In genomic region chr6:37260063-37260843, GRCh38 we compare ENCODE assay signal across 11 cellular contexts. TPM values are rescaled to one million over a fixed set of nuclear protein-coding genes. Genes with fewer than 3 reads are reported as not detected.
DNase-seq lines count a peak whose midpoint lies in the region; ATAC-seq and TF ChIP-seq lines count a peak whose summit lies in the region.
"Had no signal": no experiment of that assay in that cellular context is flagged by ENCODE, and none has a peak within 500 bp of the region (broad histone marks: within the 10 kb centered on the region; RNA-seq: fewer than 3 reads in every experiment).

No MANE protein-coding gene starts in this region.

- ATAC-seq in stimulated activated naive CD8-positive, alpha-beta T cell treated with anti-CD3 and anti-CD28 coated beads, Interleukin-15, Interleukin-2, amounts not matched to agents 100 U/mL and 50 U/mL, for 24 hours = no peak
- ATAC-seq in HG03095 (IDR thresholded peaks at IDR 0.05; ENCODE audit: unreplicated experiment) = no peak

- H3K79me2 ChIP-seq in OCI-LY3 (ENCODE audit: low read length) = peaks cover 46% of the 10 kb centered on the region

- H3K9me3 Mint-ChIP-seq in stimulated activated naive CD8-positive, alpha-beta T cell treated with anti-CD3 and anti-CD28 coated beads, Interleukin-15, Interleukin-2, amounts not matched to agents 100 ng/mL and 50 ng/mL, for 24 hours = no peaks in the 10 kb centered on the region
- no peaks in the 10 kb centered on the region for H3K9me3 Mint-ChIP-seq in endodermal cell

- DNase-seq in stimulated activated naive CD8-positive, alpha-beta T cell treated with anti-CD3 and anti-CD28 coated beads, Interleukin-15, Interleukin-2, amounts not matched to agents 100 U/mL and 50 U/mL, for 24 hours = no peak
- DNase-seq in dermis blood vessel endothelial cell (peak; percentile 23), endodermal cell (no peak), NOMO-1 treated with dmso at 0.1 percent for 144 hours (lab: John Stamatoyannopoulos, UW; ENCODE audit: unreplicated experiment) (no peak), NCI-H345 (lab: John Stamatoyannopoulos, UW) (no peak)
- DNase-seq: BE2C, NCI-H2081 treated with DMSO at 0.1 percent for 48 hours, sigmoid colon had no signal

- peaks cover 4% of the 10 kb centered on the region for H3K36me3 Mint-ChIP-seq in stimulated activated naive CD8-positive, alpha-beta T cell treated with anti-CD3 and anti-CD28 coated beads, Interleukin-15, Interleukin-2, amounts not matched to agents 100 ng/mL and 50 ng/mL, for 24 hours (ENCODE audit: low read depth)
- H3K36me3 Mint-ChIP-seq in endodermal cell (ENCODE audit: low read depth) = no peaks in the 10 kb centered on the region

- H3K4me3 ChIP-seq in OCI-LY3 (ENCODE audit: low read length) = peak overlapping the region; percentile 89
- no peak overlapping the region for H3K4me3 ChIP-seq in endodermal cell (ENCODE audit: low read length)
- H3K4me3 ChIP-seq: sigmoid colon had no signal

- H3K9ac ChIP-seq in OCI-LY3 (ENCODE audit: low read length) = 0 out of 2 replicates have a peak overlapping the region, but pooled peaks have one; percentile 21
- no peak overlapping the region for H3K9ac ChIP-seq in endodermal cell (ENCODE audit: extremely low read depth, low read length, poor library complexity, severe bottlenecking)

- peak overlapping the region; percentile 43 for H3K27ac ChIP-seq in OCI-LY3 (ENCODE audit: low read length)
- no peak overlapping the region for H3K27ac ChIP-seq in endodermal cell (ENCODE audit: low read depth, low read length)
- H3K27ac ChIP-seq: sigmoid colon had no signal

- no peaks in the 10 kb centered on the region for H3K27me3 Mint-ChIP-seq in stimulated activated naive CD8-positive, alpha-beta T cell treated with anti-CD3 and anti-CD28 coated beads, Interleukin-15, Interleukin-2, amounts not matched to agents 100 ng/mL and 50 ng/mL, for 24 hours
- H3K27me3 Mint-ChIP-seq in endodermal cell (ENCODE audit: insufficient read depth) = peaks cover 14% of the 10 kb centered on the region

- no peaks in the 10 kb centered on the region for H3K27me3 ChIP-seq in OCI-LY3 (ENCODE audit: low read depth, low read length)
- H3K27me3 ChIP-seq in endodermal cell (ENCODE audit: control insufficient read depth, insufficient read depth, low read length, poor library complexity, severe bottlenecking) = no peaks in the 10 kb centered on the region
- H3K27me3 ChIP-seq: BE2C, sigmoid colon had no signal

- H3K4me3 Mint-ChIP-seq in stimulated activated naive CD8-positive, alpha-beta T cell treated with anti-CD3 and anti-CD28 coated beads, Interleukin-15, Interleukin-2, amounts not matched to agents 100 ng/mL and 50 ng/mL, for 24 hours = peak overlapping the region; percentile 94
- no peak overlapping the region for H3K4me3 Mint-ChIP-seq in endodermal cell

- peak overlapping the region; percentile 91 for H3K27ac Mint-ChIP-seq in stimulated activated naive CD8-positive, alpha-beta T cell treated with anti-CD3 and anti-CD28 coated beads, Interleukin-15, Interleukin-2, amounts not matched to agents 100 ng/mL and 50 ng/mL, for 24 hours
- no peak overlapping the region for H3K27ac Mint-ChIP-seq in endodermal cell

- peaks cover 58% of the 10 kb centered on the region for H3K4me1 Mint-ChIP-seq in stimulated activated naive CD8-positive, alpha-beta T cell treated with anti-CD3 and anti-CD28 coated beads, Interleukin-15, Interleukin-2, amounts not matched to agents 100 ng/mL and 50 ng/mL, for 24 hours (ENCODE audit: low read depth)
- peaks cover 31% of the 10 kb centered on the region for H3K4me1 Mint-ChIP-seq in endodermal cell

- H4K20me1 ChIP-seq in OCI-LY3 (ENCODE audit: insufficient read depth, low read length) = peaks cover 9% of the 10 kb centered on the region

- H3K36me3 ChIP-seq in OCI-LY3 (replicated peaks; ENCODE audit: low read depth, low read length) (peaks cover 4% of the 10 kb centered on the region), endodermal cell (ENCODE audit: control insufficient read depth, insufficient read depth, low read length) (no peaks in the 10 kb centered on the region)
- H3K36me3 ChIP-seq: BE2C, sigmoid colon had no signal

- 94 to 100% methylated on average over 1 to 3 of the region's 3 CpGs for WGBS in endodermal cell (ENCODE audit: insufficient coverage in 1 of 2, insufficient read length in 1 of 2), 2 experiments

- peak overlapping the region; percentile 93 for H3K4me2 ChIP-seq in OCI-LY3 (ENCODE audit: low read length)

- H3K9me3 ChIP-seq in OCI-LY3 (ENCODE audit: insufficient read depth, low read length) (no peaks in the 10 kb centered on the region), endodermal cell (ENCODE audit: control insufficient read depth, low read length) (no peaks in the 10 kb centered on the region)
- H3K9me3 ChIP-seq: BE2C, sigmoid colon had no signal

- H3K4me1 ChIP-seq in OCI-LY3 (ENCODE audit: low read length) (peaks cover 28% of the 10 kb centered on the region), endodermal cell (ENCODE audit: control insufficient read depth, insufficient read depth, low read length) (no peaks in the 10 kb centered on the region)
- H3K4me1 ChIP-seq: BE2C had no signal

- H2AFZ ChIP-seq in OCI-LY3 (ENCODE audit: low read depth, low read length) = no peak overlapping the region

- TF ChIP-seq CTCF in OCI-LY3 (IDR thresholded peaks at IDR 0.05; ENCODE audit: low read depth, low read length) = no peak
- TF ChIP-seq CTCF in endodermal cell (conservative IDR thresholded peaks at IDR 0.05) = no peak

RNA-seq across cellular contexts. Expression of gene TMEM217, which starts 2.3 kb away (rescaled TPM):
- total RNA-seq in dermis blood vessel endothelial cell (12.1 and 12.4 TPM in 2 replicates), endodermal cell (1 to 10 TPM in 1 of 2 donors, under 1 TPM in 1; 0.95 to 1.6 TPM)
- polyA plus RNA-seq in endodermal cell (2013, experiment 1 of 2) = 0.43 TPM
- 0.41 TPM for polyA plus RNA-seq in endodermal cell (2013, experiment 2 of 2)

RNA-seq across cellular contexts. Expression of gene TBC1D22B, which starts 2.7 kb away (rescaled TPM):
- 9.5 and 12.1 TPM in 2 replicates for total RNA-seq in dermis blood vessel endothelial cell
- total RNA-seq in endodermal cell = 10 to 100 TPM; 13.8 to 20.1 TPM
- polyA plus RNA-seq in endodermal cell (2013, experiment 1 of 2) = 13.9 TPM
- 13.1 TPM for polyA plus RNA-seq in endodermal cell (2013, experiment 2 of 2)
